8 cellular contexts compared by ENCODE assay signal in genomic region chr3:169812124-169812843, GRCh38. TPM values are rescaled to one million over a fixed set of nuclear protein-coding genes. Genes with fewer than 3 reads are reported as not detected.
DNase-seq lines count a peak whose midpoint lies in the region; ATAC-seq lines count a peak whose summit lies in the region.

No MANE protein-coding gene starts in this region.

- no peaks in the 10 kb centered on the region for H3K4me1 ChIP-seq in ectodermal cell (ENCODE audit: control insufficient read depth, insufficient read depth, low read length)

- H3K9me3 ChIP-seq in ectodermal cell (ENCODE audit: control insufficient read depth, low read length) = peaks cover 3% of the 10 kb centered on the region

- 22 to 24% methylated on average over 59 of the region's 59 CpGs for WGBS in ectodermal cell, 2 experiments

- CTCF ChIA-PET in activated CD4-positive, alpha-beta T cell treated with anti-CD3 and anti-CD28 coated beads, Interleukin-2, amount 10 ng/mL, durations not matched to agents 7 days and 5 days (lab: Charles Lee) = interaction anchor here (0.7 to 3.0 kb wide), 2 partner anchors 14 to 27 kb away, joined by 4 to 9 read pairs; no protein-coding TSS in a partner anchor

- peaks cover 8% of the 10 kb centered on the region for H3K27me3 Mint-ChIP-seq in activated CD4-positive, alpha-beta T cell treated with anti-CD3 and anti-CD28 coated beads, Interleukin-2, amount 10 ng/mL, durations not matched to agents 7 days and 5 days

- peak overlapping the region; percentile 86 for H3K27ac Mint-ChIP-seq in activated CD4-positive, alpha-beta T cell treated with anti-CD3 and anti-CD28 coated beads, Interleukin-2, amount 10 ng/mL, durations not matched to agents 7 days and 5 days

- H3K36me3 Mint-ChIP-seq in activated CD4-positive, alpha-beta T cell treated with anti-CD3 and anti-CD28 coated beads, Interleukin-2, amount 10 ng/mL, durations not matched to agents 7 days and 5 days (ENCODE audit: low read depth) = peaks cover 11% of the 10 kb centered on the region

- POLR2A ChIA-PET in activated CD4-positive, alpha-beta T cell treated with anti-CD3 and anti-CD28 coated beads, Interleukin-2, amount 10 ng/mL, durations not matched to agents 7 days and 5 days (lab: Charles Lee) = no interaction called here

- peaks cover 9% of the 10 kb centered on the region for H3K9me3 Mint-ChIP-seq in activated CD4-positive, alpha-beta T cell treated with anti-CD3 and anti-CD28 coated beads, Interleukin-2, amount 10 ng/mL, durations not matched to agents 7 days and 5 days

- no peaks in the 10 kb centered on the region for H3K36me3 ChIP-seq in ectodermal cell (ENCODE audit: control insufficient read depth, insufficient read depth, low read length)

- H3K4me3 Mint-ChIP-seq in activated CD4-positive, alpha-beta T cell treated with anti-CD3 and anti-CD28 coated beads, Interleukin-2, amount 10 ng/mL, durations not matched to agents 7 days and 5 days = peak overlapping the region; percentile 74

- H3K4me3 ChIP-seq in ectodermal cell (ENCODE audit: insufficient read depth, low read depth, low read length) = peak overlapping the region; percentile 51

- H3K4me1 Mint-ChIP-seq in activated CD4-positive, alpha-beta T cell treated with anti-CD3 and anti-CD28 coated beads, Interleukin-2, amount 10 ng/mL, durations not matched to agents 7 days and 5 days = peaks cover 49% of the 10 kb centered on the region

- peak; percentile 74 for ATAC-seq in HG02798 (IDR thresholded peaks at IDR 0.05; ENCODE audit: poor library complexity, unreplicated experiment)

- DNase-seq in DMS 273 (lab: John Stamatoyannopoulos, UW; ENCODE audit: unreplicated experiment) (peak; percentile 91), DMS 273 treated with DMSO at 0.1 percent for 48 hours (lab: John Stamatoyannopoulos, UW) (no peak), NCI-H1930 (lab: John Stamatoyannopoulos, UW) (peak; percentile 38 to 49), lung microvascular endothelial cell (ENCODE audit: low read depth in 2 of 2) (peak; percentile 74 to 79)
- peak; percentile 56 for DNase-seq in activated CD4-positive, alpha-beta T cell treated with anti-CD3 and anti-CD28 coated beads, Interleukin-2, amount 10 ng/mL, durations not matched to agents 7 days and 5 days
- peak; percentile 38 to 44 for DNase-seq in stimulated activated CD4-positive, alpha-beta T cell treated with anti-CD3 and anti-CD28 coated beads, Interleukin-4, amount 100 ng/mL, for 48 hours (ENCODE audit: low read depth in 2 of 2)

- H3K27me3 ChIP-seq in ectodermal cell (ENCODE audit: control insufficient read depth, insufficient read depth, low read length, poor library complexity, severe bottlenecking) = no peaks in the 10 kb centered on the region

- peak overlapping the region; percentile 88 for H3K27ac ChIP-seq in ectodermal cell (ENCODE audit: insufficient read depth, low read depth, low read length, poor library complexity, severe bottlenecking)

RNA-seq across cellular contexts. Expression of gene LRRIQ4, which starts 0.4 kb away (rescaled TPM):
- not detected for total RNA-seq in activated CD4-positive, alpha-beta T cell treated with anti-CD3 and anti-CD28 coated beads, Interleukin-2, amount 10 ng/mL, durations not matched to agents 7 days and 5 days
- polyA plus RNA-seq in ectodermal cell (2013, experiment 1 of 4) = 0.22 TPM
- not detected for polyA plus RNA-seq in ectodermal cell (2013, experiment 2 of 4)
- not detected for polyA plus RNA-seq in ectodermal cell (2013, experiment 3 of 4)
- polyA plus RNA-seq in ectodermal cell (2013, experiment 4 of 4) = not detected
- total RNA-seq in lung microvascular endothelial cell = not detected in 2 replicates

RNA-seq across cellular contexts. Expression of gene LRRC34, which starts 0.4 kb away (rescaled TPM):
- total RNA-seq in activated CD4-positive, alpha-beta T cell treated with anti-CD3 and anti-CD28 coated beads, Interleukin-2, amount 10 ng/mL, durations not matched to agents 7 days and 5 days = 1 to 10 TPM; 3.4 to 4.7 TPM
- 12.0 TPM for polyA plus RNA-seq in ectodermal cell (2013, experiment 1 of 4)
- 18.2 TPM for polyA plus RNA-seq in ectodermal cell (2013, experiment 2 of 4)
- polyA plus RNA-seq in ectodermal cell (2013, experiment 3 of 4) = 12.0 TPM
- polyA plus RNA-seq in ectodermal cell (2013, experiment 4 of 4) = 12.3 TPM
- 0.60 and 1.3 TPM in 2 replicates for total RNA-seq in lung microvascular endothelial cell

RNA-seq across cellular contexts. Expression of gene MYNN, which starts 39.1 kb away (rescaled TPM):
- total RNA-seq in activated CD4-positive, alpha-beta T cell treated with anti-CD3 and anti-CD28 coated beads, Interleukin-2, amount 10 ng/mL, durations not matched to agents 7 days and 5 days = 10 to 100 TPM; 14.8 to 16.4 TPM
- polyA plus RNA-seq in ectodermal cell (2013, experiment 1 of 4) = 16.2 TPM
- polyA plus RNA-seq in ectodermal cell (2013, experiment 2 of 4) = 17.2 TPM
- polyA plus RNA-seq in ectodermal cell (2013, experiment 3 of 4) = 18.9 TPM
- 18.7 TPM for polyA plus RNA-seq in ectodermal cell (2013, experiment 4 of 4)
- total RNA-seq in lung microvascular endothelial cell = 15.0 and 20.0 TPM in 2 replicates

RNA-seq across cellular contexts. Expression of gene ACTRT3, which starts 42.9 kb away (rescaled TPM):
- under 1 TPM; 0.20 to 0.23 TPM for total RNA-seq in activated CD4-positive, alpha-beta T cell treated with anti-CD3 and anti-CD28 coated beads, Interleukin-2, amount 10 ng/mL, durations not matched to agents 7 days and 5 days
- 0.78 TPM for polyA plus RNA-seq in ectodermal cell (2013, experiment 1 of 4)
- 1.2 TPM for polyA plus RNA-seq in ectodermal cell (2013, experiment 2 of 4)
- 0.91 TPM for polyA plus RNA-seq in ectodermal cell (2013, experiment 3 of 4)
- polyA plus RNA-seq in ectodermal cell (2013, experiment 4 of 4) = 0.69 TPM
- total RNA-seq in lung microvascular endothelial cell = 0.99 and 2.0 TPM in 2 replicates

RNA-seq across cellular contexts. Expression of gene TERC, which starts 47.4 kb away (rescaled TPM):
- total RNA-seq in activated CD4-positive, alpha-beta T cell treated with anti-CD3 and anti-CD28 coated beads, Interleukin-2, amount 10 ng/mL, durations not matched to agents 7 days and 5 days = 1 to 10 TPM; 1.8 to 4.6 TPM
- polyA plus RNA-seq in ectodermal cell (2013, experiment 1 of 4) = 7.4 TPM
- polyA plus RNA-seq in ectodermal cell (2013, experiment 2 of 4) = 8.2 TPM
- 11.5 TPM for polyA plus RNA-seq in ectodermal cell (2013, experiment 3 of 4)
- polyA plus RNA-seq in ectodermal cell (2013, experiment 4 of 4) = 10.5 TPM
- 118 and 137 TPM in 2 replicates for total RNA-seq in lung microvascular endothelial cell
